In the genomic region with DNA sequence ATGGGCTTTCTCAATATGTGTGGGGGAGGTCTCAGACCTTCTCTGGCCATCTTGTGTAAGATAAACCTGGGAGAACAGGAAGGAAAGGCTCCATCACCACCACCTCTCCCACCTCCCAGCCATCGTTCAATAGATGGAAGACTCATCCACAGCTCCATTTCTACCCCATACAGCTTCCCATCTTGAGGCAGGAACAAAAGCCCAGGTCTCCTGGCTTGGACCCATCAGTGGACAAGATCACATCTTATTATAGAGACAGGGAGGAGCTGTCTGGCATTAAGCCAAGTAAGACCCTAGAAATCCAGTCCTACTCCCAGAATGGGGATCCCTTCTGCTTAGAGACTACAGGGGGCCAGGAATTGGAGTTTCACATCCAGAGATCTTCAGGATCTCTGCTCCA, we compare ENCODE assay signal across 24 cellular contexts.
"Had no signal": no experiment of that assay in that cellular context is flagged by ENCODE, and none has a peak within 500 bp of the region (broad histone marks: within the 10 kb centered on the region; RNA-seq: fewer than 3 reads in every experiment).

No MANE protein-coding gene starts in this region.

- H3K27ac Mint-ChIP-seq: naive thymus-derived CD4-positive, alpha-beta T cell; natural killer cell; neural progenitor cell; stimulated activated effector memory CD8-positive, alpha-beta T cell treated with anti-CD3 and anti-CD28 coated beads, Interleukin-12 subunit alpha, Interleukin-12 subunit beta, amount 100 ng/mL, for 72 hours; stimulated activated naive B cell treated with anti-CD40 and anti-IgM and Interleukin-4, amounts not matched to agents 10 μg/mL and 1 μg/mL and 100 μg/mL, for 72 hours; stimulated activated naive CD8-positive, alpha-beta T cell treated with anti-CD3 and anti-CD28 coated beads, Interleukin-15, Interleukin-2, amounts not matched to agents 100 ng/mL and 50 ng/mL, for 24 hours had no signal

- H3K9me3 ChIP-seq: pancreas, prostate gland, right lobe of liver, sigmoid colon, stomach, thoracic aorta, thyroid gland, tibial nerve, upper lobe of left lung had no signal

- H3K27me3 Mint-ChIP-seq: stimulated activated naive B cell treated with anti-CD40 and anti-IgM and Interleukin-4, amounts not matched to agents 10 μg/mL and 1 μg/mL and 100 μg/mL, for 72 hours; stimulated activated naive CD8-positive, alpha-beta T cell treated with anti-CD3 and anti-CD28 coated beads, Interleukin-15, Interleukin-2, amounts not matched to agents 100 ng/mL and 50 ng/mL, for 24 hours had no signal

- H3K36me3 ChIP-seq: neural progenitor cell, pancreas, prostate gland, sigmoid colon, stomach, thoracic aorta, thyroid gland, upper lobe of left lung had no signal

- H3K4me3 Mint-ChIP-seq: naive thymus-derived CD4-positive, alpha-beta T cell; natural killer cell; neural progenitor cell; stimulated activated effector memory CD8-positive, alpha-beta T cell treated with anti-CD3 and anti-CD28 coated beads, Interleukin-12 subunit alpha, Interleukin-12 subunit beta, amount 100 ng/mL, for 72 hours; stimulated activated naive B cell treated with anti-CD40 and anti-IgM and Interleukin-4, amounts not matched to agents 10 μg/mL and 1 μg/mL and 100 μg/mL, for 72 hours; stimulated activated naive CD8-positive, alpha-beta T cell treated with anti-CD3 and anti-CD28 coated beads, Interleukin-15, Interleukin-2, amounts not matched to agents 100 ng/mL and 50 ng/mL, for 24 hours had no signal

- H3K4me1 Mint-ChIP-seq: natural killer cell; stimulated activated effector memory CD8-positive, alpha-beta T cell treated with anti-CD3 and anti-CD28 coated beads, Interleukin-12 subunit alpha, Interleukin-12 subunit beta, amount 100 ng/mL, for 72 hours; stimulated activated naive B cell treated with anti-CD40 and anti-IgM and Interleukin-4, amounts not matched to agents 10 μg/mL and 1 μg/mL and 100 μg/mL, for 72 hours had no signal

- H3K4me1 ChIP-seq: neural progenitor cell, pancreas, prostate gland, right lobe of liver, stomach, thyroid gland, tibial nerve, upper lobe of left lung had no signal

- H3K4me3 ChIP-seq: neural progenitor cell, pancreas, prostate gland, right lobe of liver, sigmoid colon, stomach, thoracic aorta, thyroid gland, tibial nerve, upper lobe of left lung had no signal

- H3K36me3 Mint-ChIP-seq: naive thymus-derived CD4-positive, alpha-beta T cell; natural killer cell; neural progenitor cell; stimulated activated effector memory CD8-positive, alpha-beta T cell treated with anti-CD3 and anti-CD28 coated beads, Interleukin-12 subunit alpha, Interleukin-12 subunit beta, amount 100 ng/mL, for 72 hours; stimulated activated naive B cell treated with anti-CD40 and anti-IgM and Interleukin-4, amounts not matched to agents 10 μg/mL and 1 μg/mL and 100 μg/mL, for 72 hours had no signal

- H3K9me3 Mint-ChIP-seq: neural progenitor cell; stimulated activated naive CD8-positive, alpha-beta T cell treated with anti-CD3 and anti-CD28 coated beads, Interleukin-15, Interleukin-2, amounts not matched to agents 100 ng/mL and 50 ng/mL, for 24 hours had no signal

- DNase-seq: naive thymus-derived CD4-positive, alpha-beta T cell; natural killer cell; occipital lobe; pancreas; right cardiac atrium; right lobe of liver; sigmoid colon; small intestine; stimulated activated CD4-positive, alpha-beta T cell treated with anti-CD3 and anti-CD28 coated beads, Interleukin-15, amount 100 ng/mL, for 24 hours; stimulated activated CD4-positive, alpha-beta T cell treated with anti-CD3 and anti-CD28 coated beads, Interleukin-2, amount 100 ng/mL, for 24 hours; stimulated activated CD4-positive, alpha-beta T cell treated with anti-CD3 and anti-CD28 coated beads, Interleukin-2, amount 100 ng/mL, for 48 hours; stimulated activated CD4-positive, alpha-beta T cell treated with anti-CD3 and anti-CD28 coated beads, Interleukin-4, amount 100 ng/mL, for 24 hours; stimulated activated naive B cell treated with anti-CD40 and anti-IgM and Interleukin-4, amounts not matched to agents 10 μg/mL and 1 μg/mL and 100 μg/mL, for 72 hours; stimulated activated naive CD4-positive, alpha-beta T cell treated with Interleukin-2 at 50 U/mL for 16 hours; stomach; thyroid gland; trophoblast cell; upper lobe of left lung had no signal

- H3K27ac ChIP-seq: neural progenitor cell, pancreas, prostate gland, right lobe of liver, sigmoid colon, stomach, thoracic aorta, thyroid gland, tibial nerve, upper lobe of left lung had no signal

- ATAC-seq: naive thymus-derived CD4-positive, alpha-beta T cell; natural killer cell; pancreas; right cardiac atrium; right lobe of liver; stimulated activated effector memory CD8-positive, alpha-beta T cell treated with anti-CD3 and anti-CD28 coated beads, Interleukin-12 subunit alpha, Interleukin-12 subunit beta, amount 100 ng/mL, for 72 hours; stimulated activated naive B cell treated with anti-CD40 and anti-IgM and Interleukin-4, amounts not matched to agents 10 μg/mL and 1 μg/mL and 100 μg/mL, for 72 hours had no signal

- H3K27me3 ChIP-seq: neural progenitor cell, pancreas, right lobe of liver, sigmoid colon, stomach, thyroid gland, tibial nerve, upper lobe of left lung had no signal
